ENCODE assay signal across 8 cellular contexts in the genomic region with DNA sequence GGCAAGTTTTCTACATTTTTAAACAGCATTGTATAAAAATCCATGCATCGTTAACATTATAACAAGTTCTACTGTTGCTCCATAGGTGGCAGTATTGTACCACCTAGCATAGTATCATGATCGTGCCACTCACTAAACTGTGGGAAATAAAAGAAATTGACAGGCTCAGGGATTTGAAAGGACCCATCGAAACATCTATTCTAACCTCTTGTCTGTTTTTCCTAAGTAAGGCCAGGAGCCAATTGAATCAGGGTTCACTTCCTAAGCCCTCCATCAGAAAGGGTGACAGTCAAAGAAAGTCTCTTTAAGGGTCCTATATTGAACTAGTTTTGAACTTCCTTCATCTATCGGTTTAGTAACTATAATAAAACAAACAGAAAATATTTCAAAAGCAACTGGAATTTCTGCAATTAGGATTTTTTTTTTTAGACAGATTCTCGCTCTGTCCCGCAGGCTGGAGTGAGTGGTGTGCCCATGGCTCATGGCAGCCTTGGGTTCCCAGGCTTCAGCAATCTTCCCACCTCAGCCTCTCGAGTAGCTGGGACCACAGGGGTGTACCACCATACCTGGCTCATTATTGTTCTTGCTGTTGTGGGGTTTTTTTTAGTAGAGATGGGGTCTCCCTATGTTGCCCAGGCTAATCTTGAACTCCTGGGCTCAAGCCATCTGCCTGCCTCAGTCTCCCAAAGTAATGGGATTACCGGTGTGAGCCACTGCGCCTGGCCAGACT. TPM values are rescaled to one million over a fixed set of nuclear protein-coding genes. Genes with fewer than 3 reads are reported as not detected.
DNase-seq lines count a peak whose midpoint lies in the region; ATAC-seq and TF ChIP-seq lines count a peak whose summit lies in the region.

No MANE protein-coding gene starts in this region.

- POLR2A ChIA-PET in naive thymus-derived CD8-positive, alpha-beta T cell (lab: Charles Lee): no interaction called here

- no peak overlapping the region for H3K4me3 Mint-ChIP-seq in naive thymus-derived CD8-positive, alpha-beta T cell

- peaks cover 0 to 2% (median under 1%) of the 10 kb centered on the region in 4 donors for H3K4me1 Mint-ChIP-seq in naive thymus-derived CD8-positive, alpha-beta T cell

- no peak overlapping the region for H3K27ac Mint-ChIP-seq in naive thymus-derived CD8-positive, alpha-beta T cell

- no peaks in the 10 kb centered on the region for H3K36me3 Mint-ChIP-seq in naive thymus-derived CD8-positive, alpha-beta T cell

- no peak overlapping the region for H3K4me3 ChIP-seq in epithelial cell of proximal tubule (ENCODE audit: low read depth, low read length)

- no peaks in the 10 kb centered on the region for H3K9me3 Mint-ChIP-seq in naive thymus-derived CD8-positive, alpha-beta T cell

- H3K27me3 Mint-ChIP-seq in naive thymus-derived CD8-positive, alpha-beta T cell: peaks cover 0 to 2% (median 0%) of the 10 kb centered on the region in 5 donors

- peak; percentile 88 for TF ChIP-seq CTCF in epithelial cell of proximal tubule (conservative IDR thresholded peaks at IDR 0.05; ENCODE audit: low read depth, low read length)

- ATAC-seq in activated CD4-positive, CD25-positive, alpha-beta regulatory T cell treated with anti-CD3 and anti-CD28 coated beads, Interleukin-2, amount 50 U/mL, for 24 hours: peak; percentile 72 to 84
- peak; percentile 54 for ATAC-seq in GM19468 (IDR thresholded peaks at IDR 0.05; ENCODE audit: extremely low read depth, unreplicated experiment)
- peak; percentile 67 to 82 for ATAC-seq in naive thymus-derived CD8-positive, alpha-beta T cell

- no peak for DNase-seq in activated CD4-positive, CD25-positive, alpha-beta regulatory T cell treated with anti-CD3 and anti-CD28 coated beads, Interleukin-2, amount 50 U/mL, for 72 hours
- DNase-seq in HT-29 (ENCODE audit: low spot score): peak; percentile 63
- DNase-seq in SHP77 treated with DMSO at 0.1 percent for 48 hours (lab: John Stamatoyannopoulos, UW): peak; percentile 10
- DNase-seq in epithelial cell of proximal tubule (ENCODE audit: low read depth): no peak
- peak in 5 of 10 donors; percentile 22 to 63 (median 58) for DNase-seq in naive thymus-derived CD8-positive, alpha-beta T cell
- no peak for DNase-seq in activated effector memory CD4-positive, alpha-beta T cell treated with anti-CD3 and anti-CD28 coated beads, Interleukin-2, amount 50 U/mL, for 16 hours

RNA-seq across cellular contexts. Expression of a gene that starts 9.4 kb away (rescaled TPM):
- total RNA-seq in HT-29 (2014; rRNA removed; shearing (Covaris generic)): 28.9 and 35.8 TPM in 2 replicates
- 17.3 and 22.7 TPM in 2 replicates for total RNA-seq in epithelial cell of proximal tubule
- total RNA-seq in naive thymus-derived CD8-positive, alpha-beta T cell: 1 to 10 TPM in 1 of 2 experiments, under 1 TPM in 1; 0.63 to 1.4 TPM
- under 1 TPM; 0.17 to 0.53 (median 0.26) TPM for polyA plus RNA-seq in naive thymus-derived CD8-positive, alpha-beta T cell

RNA-seq across cellular contexts. Expression of a gene that starts 36.2 kb away (rescaled TPM):
- 10.7 and 21.5 TPM in 2 replicates for total RNA-seq in HT-29 (2014; rRNA removed; shearing (Covaris generic))
- total RNA-seq in epithelial cell of proximal tubule: 21.6 and 22.0 TPM in 2 replicates
- total RNA-seq in naive thymus-derived CD8-positive, alpha-beta T cell: 10 to 100 TPM; 19.5 to 23.8 TPM
- polyA plus RNA-seq in naive thymus-derived CD8-positive, alpha-beta T cell: 1 to 10 TPM; 5.9 to 8.3 (median 7.4) TPM

Comparison
In these comparisons a context has a peak if more than half of its experiments do, and no peak if none do; other contexts are left out.
1. DNase-seq: peak in HT-29 (single experiment) and SHP77 treated with DMSO at 0.1 percent for 48 hours (single experiment); none in activated CD4-positive, CD25-positive, alpha-beta regulatory T cell treated with anti-CD3 and anti-CD28 coated beads, Interleukin-2, amount 50 U/mL, for 72 hours (single experiment), epithelial cell of proximal tubule (single experiment) and activated effector memory CD4-positive, alpha-beta T cell treated with anti-CD3 and anti-CD28 coated beads, Interleukin-2, amount 50 U/mL, for 16 hours (single experiment).
2. Peak in every context shown above with its lines, with median percentiles within 50 percentile points of each other: ATAC-seq.